In genomic region chr17:75406222-75406615, GRCh38 we compare ENCODE assay signal across 8 cellular contexts. TPM values are rescaled to one million over a fixed set of nuclear protein-coding genes. Genes with fewer than 3 reads are reported as not detected.
DNase-seq lines count a peak whose midpoint lies in the region; ATAC-seq and TF ChIP-seq lines count a peak whose summit lies in the region.

No MANE protein-coding gene starts in this region.

- TF ChIP-seq CTCF in OCI-LY3 (IDR thresholded peaks at IDR 0.05; ENCODE audit: low read depth, low read length) (no peak), dorsolateral prefrontal cortex (IDR thresholded peaks at IDR 0.05 in 54 of 56, conservative IDR thresholded peaks at IDR 0.05 in 2 of 56; ENCODE audit: low read depth in 1 of 56, partially characterized antibody in 56 of 56) (no peak)

- H3K27me3 Mint-ChIP-seq in activated CD4-positive, alpha-beta T cell treated with anti-CD3 and anti-CD28 coated beads, Interleukin-2, amount 10 ng/mL, durations not matched to agents 7 days and 5 days, result peaks cover 2% of the 10 kb centered on the region
- no peaks in the 10 kb centered on the region for H3K27me3 Mint-ChIP-seq in naive B cell

- peak overlapping the region; percentile 93 for H3K27ac Mint-ChIP-seq in activated CD4-positive, alpha-beta T cell treated with anti-CD3 and anti-CD28 coated beads, Interleukin-2, amount 10 ng/mL, durations not matched to agents 7 days and 5 days
- H3K27ac Mint-ChIP-seq in naive B cell, result peak overlapping the region in 5 of 6 donors; percentile 49 to 97 (median 77)

- intact Hi-C loops in dorsolateral prefrontal cortex (cut with DNase I), result loop anchor here (2.0 to 5.0 kb wide), 3 partner anchors 35 to 134 kb away; partner anchors contain the start of genes CASKIN2 (in 1 of the 2), MIF4GD (in 1 of the 2) and TSEN54 (in 1 of the 2)

- peaks cover 12% of the 10 kb centered on the region for H3K36me3 ChIP-seq in OCI-LY3 (replicated peaks; ENCODE audit: low read depth, low read length)

- H3K4me3 ChIP-seq in OCI-LY3 (ENCODE audit: low read length) (peak overlapping the region; percentile 84), dorsolateral prefrontal cortex (peak overlapping the region; percentile 75 to 100 (median 95))

- POLR2A ChIA-PET in activated CD4-positive, alpha-beta T cell treated with anti-CD3 and anti-CD28 coated beads, Interleukin-2, amount 10 ng/mL, durations not matched to agents 7 days and 5 days (lab: Charles Lee), result interaction anchor here (0.6 to 1.5 kb wide), 3 partner anchors 10 to 193 kb away, joined by 3 to 6 read pairs (median 4); partner anchors contain the start of gene MIF4GD

- no peaks in the 10 kb centered on the region for H3K9me3 ChIP-seq in OCI-LY3 (ENCODE audit: insufficient read depth, low read length)

- no peak for ATAC-seq in naive B cell (ENCODE audit: low read depth in 2 of 2)
- ATAC-seq in GM19328 (IDR thresholded peaks at IDR 0.05; ENCODE audit: unreplicated experiment), result no peak
- ATAC-seq in HG02678 (IDR thresholded peaks at IDR 0.05; ENCODE audit: unreplicated experiment), result no peak

- peak overlapping the region; percentile 98 for H3K4me2 ChIP-seq in OCI-LY3 (ENCODE audit: low read length)

- H2AFZ ChIP-seq in OCI-LY3 (ENCODE audit: low read depth, low read length), result peak overlapping the region; percentile 84

- H3K4me1 ChIP-seq in OCI-LY3 (ENCODE audit: low read length), result peaks cover 27% of the 10 kb centered on the region

- peaks cover 43% of the 10 kb centered on the region for H3K79me2 ChIP-seq in OCI-LY3 (ENCODE audit: low read length)

- peaks cover 27% of the 10 kb centered on the region for H4K20me1 ChIP-seq in OCI-LY3 (ENCODE audit: insufficient read depth, low read length)

- H3K4me1 Mint-ChIP-seq in activated CD4-positive, alpha-beta T cell treated with anti-CD3 and anti-CD28 coated beads, Interleukin-2, amount 10 ng/mL, durations not matched to agents 7 days and 5 days, result peaks cover 49% of the 10 kb centered on the region
- peaks cover 27 to 44% (median 44%) of the 10 kb centered on the region in 3 donors for H3K4me1 Mint-ChIP-seq in naive B cell

- peak; percentile 11 for DNase-seq in activated CD4-positive, alpha-beta T cell treated with anti-CD3 and anti-CD28 coated beads, Interleukin-2, amount 10 ng/mL, durations not matched to agents 7 days and 5 days
- DNase-seq in activated CD4-positive, alpha-beta T cell treated with anti-CD3 and anti-CD28 coated beads for 1 hour, result no peak
- peak in 5 of 10 donors; percentile 18 to 63 (median 52) for DNase-seq in dorsolateral prefrontal cortex
- no peak for DNase-seq in naive B cell
- DNase-seq in AG20443 (ENCODE audit: low spot score), result no peak

- H3K4me3 Mint-ChIP-seq in activated CD4-positive, alpha-beta T cell treated with anti-CD3 and anti-CD28 coated beads, Interleukin-2, amount 10 ng/mL, durations not matched to agents 7 days and 5 days, result peak overlapping the region; percentile 94
- peak overlapping the region; percentile 90 to 100 (median 99) for H3K4me3 Mint-ChIP-seq in naive B cell

- CTCF ChIA-PET in activated CD4-positive, alpha-beta T cell treated with anti-CD3 and anti-CD28 coated beads, Interleukin-2, amount 10 ng/mL, durations not matched to agents 7 days and 5 days (lab: Charles Lee), result interaction anchor here (0.6 to 2.4 kb wide), 11 partner anchors 11 to 528 kb away, joined by 3 to 8 read pairs (median 3); partner anchors contain the start of genes GGA3, MIF4GD, MRPS7 and RECQL5

- peak overlapping the region; percentile 5; the same call in 1 of the 2 replicates for H3K27ac ChIP-seq in OCI-LY3 (ENCODE audit: low read length)
- H3K27ac ChIP-seq in dorsolateral prefrontal cortex, result peak overlapping the region in 53 of 59 donors; percentile 4 to 96 (median 87)

- H3K36me3 Mint-ChIP-seq in activated CD4-positive, alpha-beta T cell treated with anti-CD3 and anti-CD28 coated beads, Interleukin-2, amount 10 ng/mL, durations not matched to agents 7 days and 5 days (ENCODE audit: low read depth), result peaks cover 8% of the 10 kb centered on the region
- H3K36me3 Mint-ChIP-seq in naive B cell, result no peaks in the 10 kb centered on the region

- H3K9me3 Mint-ChIP-seq in activated CD4-positive, alpha-beta T cell treated with anti-CD3 and anti-CD28 coated beads, Interleukin-2, amount 10 ng/mL, durations not matched to agents 7 days and 5 days, result no peaks in the 10 kb centered on the region
- H3K9me3 Mint-ChIP-seq in naive B cell, result no peaks in the 10 kb centered on the region

- H3K27me3 ChIP-seq in OCI-LY3 (ENCODE audit: low read depth, low read length), result no peaks in the 10 kb centered on the region
- no peaks in the 10 kb centered on the region for H3K27me3 ChIP-seq in dorsolateral prefrontal cortex

- peak overlapping the region; percentile 60 for H3K9ac ChIP-seq in OCI-LY3 (ENCODE audit: low read length)

RNA-seq across cellular contexts. Expression of gene GRB2, which starts 0.7 kb away (rescaled TPM):
- 100 to 1,000 TPM; 136 to 150 TPM for total RNA-seq in activated CD4-positive, alpha-beta T cell treated with anti-CD3 and anti-CD28 coated beads, Interleukin-2, amount 10 ng/mL, durations not matched to agents 7 days and 5 days
- 100 to 1,000 TPM in 110 of 120 experiments, 10 to 100 TPM in 10; 79.0 to 181 (median 137) TPM for total RNA-seq in dorsolateral prefrontal cortex
- 100 to 1,000 TPM; 281 to 361 (median 305) TPM for polyA plus RNA-seq in naive B cell (ENCODE audit: low read depth in 6 of 6)

RNA-seq across cellular contexts. Expression of gene TMEM94, which starts 50.2 kb away (rescaled TPM):
- total RNA-seq in activated CD4-positive, alpha-beta T cell treated with anti-CD3 and anti-CD28 coated beads, Interleukin-2, amount 10 ng/mL, durations not matched to agents 7 days and 5 days, result 10 to 100 TPM; 80.3 to 82.1 TPM
- total RNA-seq in dorsolateral prefrontal cortex, result 100 to 1,000 TPM in 117 of 120 experiments, 10 to 100 TPM in 3; 78.0 to 220 (median 129) TPM
- polyA plus RNA-seq in naive B cell (ENCODE audit: low read depth in 6 of 6), result 10 to 100 TPM in 2 of 6 donors, 1 to 10 TPM in 4; 6.3 to 25.9 (median 9.0) TPM
